In genomic region chr3:155871746-155872158, GRCh38 we compare ENCODE assay signal across 8 cellular contexts. TPM values are rescaled to one million over a fixed set of nuclear protein-coding genes. Genes with fewer than 3 reads are reported as not detected.
DNase-seq lines count a peak whose midpoint lies in the region; ATAC-seq and TF ChIP-seq lines count a peak whose summit lies in the region.

No MANE protein-coding gene starts in this region.

- peak overlapping the region; percentile 85 for H3K27ac Mint-ChIP-seq in activated naive CD8-positive, alpha-beta T cell

- H3K36me3 ChIP-seq in thyroid gland = no peaks in the 10 kb centered on the region

- H3K36me3 Mint-ChIP-seq in activated T-cell treated with anti-CD3 and anti-CD28 coated beads, Interleukin-2, amount 50 U/mL, for 4 hours (ENCODE audit: insufficient read depth) = no peaks in the 10 kb centered on the region
- no peaks in the 10 kb centered on the region for H3K36me3 Mint-ChIP-seq in activated naive CD8-positive, alpha-beta T cell

- peaks cover 30% of the 10 kb centered on the region for H3K4me1 Mint-ChIP-seq in activated T-cell treated with anti-CD3 and anti-CD28 coated beads, Interleukin-2, amount 50 U/mL, for 4 hours (ENCODE audit: low read depth)
- peaks cover 33% of the 10 kb centered on the region for H3K4me1 Mint-ChIP-seq in activated naive CD8-positive, alpha-beta T cell (ENCODE audit: low read depth)

- TF ChIP-seq POLR2A in thyroid gland (IDR thresholded peaks at IDR 0.05) = no peak

- peak overlapping the region; percentile 34 to 96 (median 95) for H3K27ac ChIP-seq in thyroid gland

- ATAC-seq in activated T-cell treated with anti-CD3 and anti-CD28 coated beads, Interleukin-2, amount 50 U/mL, for 4 hours = no peak
- ATAC-seq in HG03045 (IDR thresholded peaks at IDR 0.05; ENCODE audit: unreplicated experiment) = peak; percentile 5

- no peaks in the 10 kb centered on the region for H3K27me3 Mint-ChIP-seq in activated T-cell treated with anti-CD3 and anti-CD28 coated beads, Interleukin-2, amount 50 U/mL, for 4 hours (ENCODE audit: low read depth)
- no peaks in the 10 kb centered on the region for H3K27me3 Mint-ChIP-seq in activated naive CD8-positive, alpha-beta T cell

- intact Hi-C loops in thyroid gland (cut with DNase I) = loop anchor here (5.0 to 10.0 kb wide), 2 partner anchors 67 to 119 kb away; partner anchors contain the start of gene C3orf33

- no peaks in the 10 kb centered on the region for H3K27me3 ChIP-seq in thyroid gland

- no peak for DNase-seq in activated T-cell treated with anti-CD3 and anti-CD28 coated beads, Interleukin-2, amount 50 U/mL, for 4 hours
- DNase-seq in activated T-cell treated with anti-CD3 and anti-CD28 coated beads for 4 hours = no peak
- DNase-seq in kidney tubule cell (ENCODE audit: low spot score) = peak; percentile 49
- no peak for DNase-seq in thyroid gland
- no peak for DNase-seq in AG08396 (ENCODE audit: low spot score)
- no peak for DNase-seq in stimulated activated CD8-positive, alpha-beta memory T cell treated with anti-CD3 and anti-CD28 coated beads, Interleukin-4, amount 100 ng/mL, for 48 hours

- H3K9me3 Mint-ChIP-seq in activated T-cell treated with anti-CD3 and anti-CD28 coated beads, Interleukin-2, amount 50 U/mL, for 4 hours = no peaks in the 10 kb centered on the region
- H3K9me3 Mint-ChIP-seq in activated naive CD8-positive, alpha-beta T cell (ENCODE audit: low read depth) = no peaks in the 10 kb centered on the region

- peaks cover 12 to 15% of the 10 kb centered on the region in 2 donors for H3K4me1 ChIP-seq in thyroid gland

- peak overlapping the region; percentile 98 for H3K4me3 Mint-ChIP-seq in activated T-cell treated with anti-CD3 and anti-CD28 coated beads, Interleukin-2, amount 50 U/mL, for 4 hours
- H3K4me3 Mint-ChIP-seq in activated naive CD8-positive, alpha-beta T cell = peak overlapping the region; percentile 95

- H3K4me3 ChIP-seq in thyroid gland (replicated peaks in 1 of 3) = peak overlapping the region; percentile 84 to 97 (median 97)

- no peaks in the 10 kb centered on the region for H3K9me3 ChIP-seq in thyroid gland

- WGBS in thyroid gland, 2 donors = 1% methylated on average over 19 of the region's 19 CpGs

- TF ChIP-seq CTCF in thyroid gland (IDR thresholded peaks at IDR 0.05) = no peak

RNA-seq across cellular contexts. Expression of gene GMPS, which starts 1.3 kb away (rescaled TPM):
- 100 to 1,000 TPM; 109 to 122 (median 118) TPM for total RNA-seq in activated T-cell treated with anti-CD3 and anti-CD28 coated beads, Interleukin-2, amount 50 U/mL, for 4 hours
- total RNA-seq in thyroid gland = 10 to 100 TPM; 31.5 to 40.5 (median 37.1) TPM

RNA-seq across cellular contexts. Expression of gene SLC33A1, which starts 17.5 kb away (rescaled TPM):
- total RNA-seq in activated T-cell treated with anti-CD3 and anti-CD28 coated beads, Interleukin-2, amount 50 U/mL, for 4 hours = 10 to 100 TPM; 14.8 to 19.7 (median 14.9) TPM
- 10 to 100 TPM; 54.2 to 94.1 (median 69.0) TPM for total RNA-seq in thyroid gland
